13 cellular contexts compared by ENCODE assay signal in the genomic region with DNA sequence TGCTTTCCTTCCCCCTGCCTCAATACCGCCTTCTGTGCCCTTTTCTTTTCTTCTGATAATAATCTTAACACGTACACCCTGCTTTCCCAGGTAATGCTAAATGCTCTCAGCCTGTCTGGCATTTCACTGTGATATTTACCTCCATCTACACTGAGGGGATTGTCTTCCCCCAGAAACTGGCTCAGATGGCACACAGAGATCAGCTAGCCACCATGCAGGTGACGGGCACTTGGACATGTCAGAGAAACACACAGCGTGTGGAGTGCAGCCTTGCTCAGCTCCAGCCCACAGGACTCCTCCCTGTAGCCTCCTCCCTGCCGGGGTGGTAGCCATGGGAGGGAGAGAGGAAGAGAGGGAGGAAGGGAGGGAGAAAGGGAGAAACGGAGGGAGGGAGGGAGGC.
DNase-seq lines count a peak whose midpoint lies in the region; ATAC-seq and TF ChIP-seq lines count a peak whose summit lies in the region.
"Had no signal": no experiment of that assay in that cellular context is flagged by ENCODE, and none has a peak within 500 bp of the region (broad histone marks: within the 10 kb centered on the region; RNA-seq: fewer than 3 reads in every experiment).

No MANE protein-coding gene starts in this region.

- H3K27ac Mint-ChIP-seq in T-helper 17 cell (peak overlapping the region; percentile 91), endothelial cell (ENCODE audit: unreplicated experiment) (no peak overlapping the region), osteocyte (ENCODE audit: unreplicated experiment) (no peak overlapping the region)
- H3K27ac Mint-ChIP-seq: CD8-positive, alpha-beta T cell had no signal

- H3K36me3 Mint-ChIP-seq in T-helper 17 cell (ENCODE audit: low read depth), result peaks cover 5% of the 10 kb centered on the region
- peaks cover 27% of the 10 kb centered on the region for H3K36me3 Mint-ChIP-seq in endothelial cell (ENCODE audit: low read depth, unreplicated experiment)
- H3K36me3 Mint-ChIP-seq in osteocyte (ENCODE audit: unreplicated experiment), result peaks cover 12% of the 10 kb centered on the region

- ATAC-seq in T-helper 17 cell, result no peak
- ATAC-seq in GM21825 (IDR thresholded peaks at IDR 0.05; ENCODE audit: unreplicated experiment), result no peak
- ATAC-seq in HG02763 (IDR thresholded peaks at IDR 0.05; ENCODE audit: unreplicated experiment), result no peak
- ATAC-seq in GM18858 (IDR thresholded peaks at IDR 0.05; ENCODE audit: unreplicated experiment), result no peak
- ATAC-seq: A549; CD8-positive, alpha-beta T cell; HCT116 had no signal

- no peaks in the 10 kb centered on the region for H3K9me3 Mint-ChIP-seq in endothelial cell (ENCODE audit: unreplicated experiment)
- H3K9me3 Mint-ChIP-seq in osteocyte (ENCODE audit: unreplicated experiment), result peaks cover 16% of the 10 kb centered on the region

- DNase-seq in T-helper 17 cell (no peak), endothelial cell (ENCODE audit: low spot score) (no peak), osteocyte (ENCODE audit: extremely low spot score, unreplicated experiment) (peak; percentile 48)
- DNase-seq: BE2C, COR-L47, DMS153, EL had no signal

- H3K4me1 Mint-ChIP-seq in T-helper 17 cell, result peaks cover 23% of the 10 kb centered on the region
- H3K4me1 Mint-ChIP-seq in endothelial cell (ENCODE audit: unreplicated experiment), result no peaks in the 10 kb centered on the region
- no peaks in the 10 kb centered on the region for H3K4me1 Mint-ChIP-seq in osteocyte (ENCODE audit: unreplicated experiment)

- TF ChIP-seq CTCF in endothelial cell (IDR thresholded peaks at IDR 0.05; ENCODE audit: unreplicated experiment), result no peak
- TF ChIP-seq CTCF in osteocyte (IDR thresholded peaks at IDR 0.05), result no peak

- H3K9me3 ChIP-seq in T-helper 17 cell (ENCODE audit: control insufficient read depth, low read length, poor library complexity, severe bottlenecking), result peaks cover 4% of the 10 kb centered on the region

- H3K4me3 Mint-ChIP-seq in T-helper 17 cell, result no peak overlapping the region
- H3K4me3 Mint-ChIP-seq in endothelial cell (ENCODE audit: unreplicated experiment), result peak overlapping the region; percentile 37
- no peak overlapping the region for H3K4me3 Mint-ChIP-seq in osteocyte (ENCODE audit: unreplicated experiment)
- H3K4me3 Mint-ChIP-seq: CD8-positive, alpha-beta T cell had no signal

- H3K27me3 Mint-ChIP-seq in T-helper 17 cell, result no peaks in the 10 kb centered on the region
- peaks cover 5% of the 10 kb centered on the region for H3K27me3 Mint-ChIP-seq in endothelial cell (ENCODE audit: unreplicated experiment)
- H3K27me3 Mint-ChIP-seq in osteocyte (ENCODE audit: unreplicated experiment), result no peaks in the 10 kb centered on the region
